In genomic region chr2:146455325-146455724, GRCh38 we compare ENCODE assay signal across 30 cellular contexts.
"Had no signal": no experiment of that assay in that cellular context is flagged by ENCODE, and none has a peak within 500 bp of the region (broad histone marks: within the 10 kb centered on the region; RNA-seq: fewer than 3 reads in every experiment).

No MANE protein-coding gene starts in this region.

- ATAC-seq: activated CD8-positive, alpha-beta T cell treated with anti-CD3 and anti-CD28 coated beads for 36 hours; activated naive CD4-positive, alpha-beta T cell treated with anti-CD3 and anti-CD28 coated beads, Interleukin-2, amount 50 U/mL, for 72 hours; activated T-cell treated with anti-CD3 and anti-CD28 coated beads, Interleukin-2, amount 50 U/mL, for 4 hours; activated T-cell treated with anti-CD3 and anti-CD28 coated beads, Interleukin-2, amount 50 U/mL, for 72 hours; activated T-helper 17 cell treated with anti-CD3 and anti-CD28 coated beads, Interleukin-2, amount 50 U/mL, for 72 hours; body of pancreas had no signal

- FAIRE-seq: astrocyte had no signal

- DNase-seq: activated B cell treated with CpG ODN at 0.5 μM for 24 hours; activated CD4-positive, alpha-beta memory T cell treated with anti-CD3 and anti-CD28 coated beads for 36 hours; activated CD4-positive, alpha-beta T cell treated with anti-CD3 and anti-CD28 coated beads for 4 hours; activated CD4-positive, alpha-beta T cell treated with anti-CD3 and anti-CD28 coated beads, Interleukin-2, amount 10 ng/mL, durations not matched to agents 24 days and 14 days; activated CD4-positive, alpha-beta T cell treated with anti-CD3 and anti-CD28 coated beads, Interleukin-2, amount 50 U/mL, for 1 hour; activated CD4-positive, alpha-beta T cell treated with anti-CD3 and anti-CD28 coated beads, Interleukin-2, amount 50 U/mL, for 4 hours; activated CD4-positive, CD25-positive, alpha-beta regulatory T cell treated with anti-CD3 and anti-CD28 coated beads, Interleukin-2, amount 50 U/mL, for 72 hours; activated CD8-positive, alpha-beta memory T cell treated with anti-CD3 and anti-CD28 coated beads, Interleukin-2, amount 50 U/mL, for 4 hours; activated CD8-positive, alpha-beta T cell treated with anti-CD3 and anti-CD28 coated beads for 36 hours; activated effector memory CD4-positive, alpha-beta T cell treated with anti-CD3 and anti-CD28 coated beads, Interleukin-2, amount 50 U/mL, for 16 hours; activated gamma-delta T cell treated with Interleukin-2 at 50 U/mL for 16 hours; activated naive CD4-positive, alpha-beta T cell; activated naive CD4-positive, alpha-beta T cell treated with anti-CD3 and anti-CD28 coated beads for 36 hours; activated naive CD4-positive, alpha-beta T cell treated with anti-CD3 and anti-CD28 coated beads, Interleukin-2, amount 50 U/mL, for 16 hours; activated naive CD8-positive, alpha-beta T cell treated with anti-CD3 and anti-CD28 coated beads for 36 hours; activated T-cell treated with anti-CD3 and anti-CD28 coated beads for 4 hours; activated T-cell treated with anti-CD3 and anti-CD28 coated beads, Interleukin-2, amount 50 U/mL, for 1 hour; activated T-cell treated with anti-CD3 and anti-CD28 coated beads, Interleukin-2, amount 50 U/mL, for 4 hours; activated T-cell treated with anti-CD3 and anti-CD28 coated beads, Interleukin-2, amount 50 U/mL, for 72 hours; adrenal gland; amniotic stem cell; aorta; body of pancreas; brain microvascular endothelial cell; central memory CD4-positive, alpha-beta T cell; T-helper 2 cell; T-helper 9 cell had no signal
